In the genomic region with DNA sequence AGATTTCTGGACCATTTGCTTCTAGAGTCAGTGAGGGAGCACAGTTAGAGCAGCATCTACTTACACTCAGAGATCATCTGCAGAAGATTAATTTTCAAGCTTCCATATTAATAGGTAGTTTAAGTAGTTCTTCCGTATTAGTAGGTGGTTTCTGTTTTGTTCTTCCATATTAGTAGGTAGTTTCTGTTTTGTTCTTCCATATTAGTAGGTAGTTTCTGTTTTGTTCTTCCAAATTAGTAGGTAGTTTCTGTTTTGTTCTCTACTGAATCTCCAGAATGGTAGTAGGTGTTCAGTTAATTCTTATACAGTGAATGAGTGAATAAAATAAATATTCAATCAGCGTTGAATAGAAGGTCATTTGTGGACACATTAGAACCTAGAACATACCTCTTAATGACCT, we compare ENCODE assay signal across 14 cellular contexts.
DNase-seq lines count a peak whose midpoint lies in the region; ATAC-seq and TF ChIP-seq lines count a peak whose summit lies in the region.
"Had no signal": no experiment of that assay in that cellular context is flagged by ENCODE, and none has a peak within 500 bp of the region (broad histone marks: within the 10 kb centered on the region; RNA-seq: fewer than 3 reads in every experiment).

No MANE protein-coding gene starts in this region.

- ATAC-seq in GM18517 (IDR thresholded peaks at IDR 0.05; ENCODE audit: unreplicated experiment) (peak; percentile 90), GM19467 (IDR thresholded peaks at IDR 0.05; ENCODE audit: unreplicated experiment) (peak; percentile 66), HG02943 (IDR thresholded peaks at IDR 0.05; ENCODE audit: low read depth, unreplicated experiment) (peak; percentile 72), HG03139 (IDR thresholded peaks at IDR 0.05; ENCODE audit: unreplicated experiment) (no peak)
- ATAC-seq: GM23338 had no signal

- no peaks in the 10 kb centered on the region for H4K20me1 ChIP-seq in MM.1S (ENCODE audit: insufficient read depth, low read length)

- H3K9me2 ChIP-seq in MM.1S (replicated peaks; ENCODE audit: insufficient read depth, low read length), result no peaks in the 10 kb centered on the region

- in situ Hi-C loops in HAP-1 (cut with MboI; ENCODE audit: low sequenced_read_pairs), result no loop called here

- no peaks in the 10 kb centered on the region for H3K79me2 ChIP-seq in MM.1S (ENCODE audit: low read length)

- 0 out of 2 replicates have a peak, but pooled peaks cover 7% of the 10 kb centered on the region for H3K4me1 ChIP-seq in MM.1S (ENCODE audit: low read length)
- peaks cover 4% of the 10 kb centered on the region for H3K4me1 ChIP-seq in HAP-1

- H3K9me3 ChIP-seq in MM.1S (replicated peaks; ENCODE audit: insufficient read depth, low read length) (no peaks in the 10 kb centered on the region), HAP-1 (no peaks in the 10 kb centered on the region)

- H3K27ac ChIP-seq in MM.1S (ENCODE audit: low read length), result no peak overlapping the region

- H3K4me3 ChIP-seq in MM.1S (ENCODE audit: low read length), result no peak overlapping the region
- H3K4me3 ChIP-seq in foreskin fibroblast (ENCODE audit: low read depth in 1 of 2, low read length in 2 of 2), result no peak overlapping the region
- H3K4me3 ChIP-seq in HAP-1, result no peak overlapping the region
- H3K4me3 ChIP-seq: GM23338 had no signal

- H2AFZ ChIP-seq in MM.1S (ENCODE audit: low read length), result no peak overlapping the region
- H2AFZ ChIP-seq: GM23338 had no signal

- H3K4me2 ChIP-seq in MM.1S (ENCODE audit: low read depth, low read length), result peak overlapping the region; percentile 15; the same call in 1 of the 2 replicates
- H3K4me2 ChIP-seq: GM23338 had no signal

- no peaks in the 10 kb centered on the region for H3K27me3 ChIP-seq in MM.1S (replicated peaks; ENCODE audit: insufficient read depth, low read length)
- H3K27me3 ChIP-seq in HAP-1 (ENCODE audit: low read depth), result no peaks in the 10 kb centered on the region

- DNase-seq in MM.1S (peak; percentile 45), foreskin fibroblast (no peak), HAP-1 (ENCODE audit: low spot score in 2 of 2) (no peak), NCI-H2171 (lab: John Stamatoyannopoulos, UW) (no peak)
- DNase-seq: amygdala; dermis blood vessel endothelial cell; NCI-H1105; NCI-H524; stimulated activated CD4-positive, alpha-beta T cell treated with anti-CD3 and anti-CD28 coated beads, Interleukin-4, amount 100 ng/mL, for 24 hours had no signal

- H3K9ac ChIP-seq in MM.1S (ENCODE audit: low read length), result no peak overlapping the region

- no peaks in the 10 kb centered on the region for H3F3A ChIP-seq in MM.1S (ENCODE audit: insufficient read depth, low read length)

- H3K36me3 ChIP-seq in MM.1S (replicated peaks; ENCODE audit: insufficient read depth, low read length) (no peaks in the 10 kb centered on the region), HAP-1 (replicated peaks) (no peaks in the 10 kb centered on the region)

- TF ChIP-seq CTCF in MM.1S (IDR thresholded peaks at IDR 0.05; ENCODE audit: low read length) (no peak), foreskin fibroblast (IDR thresholded peaks at IDR 0.05; ENCODE audit: low read depth, low read length) (no peak)
